In the genomic region with DNA sequence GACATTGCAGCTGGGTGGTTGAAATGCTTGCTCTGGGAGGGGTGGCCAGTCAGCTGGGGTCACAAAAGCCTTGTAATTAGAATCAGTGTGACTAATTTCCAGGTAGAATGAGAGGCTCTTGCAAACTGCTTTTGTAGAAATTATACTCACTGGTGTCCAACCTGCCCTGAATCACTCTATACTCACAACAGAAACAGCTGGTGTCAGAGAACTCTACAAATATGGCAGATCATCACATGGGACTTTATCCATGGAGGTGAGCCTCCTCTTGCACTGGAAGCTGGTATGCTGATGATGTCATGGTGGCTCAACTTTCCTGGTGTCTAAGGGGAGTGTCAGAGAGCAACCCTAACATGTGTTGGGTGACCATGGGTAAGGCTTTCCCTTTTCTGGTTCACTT, we compare ENCODE assay signal across 1 cellular context.
A peak's percentile ranks its signal among the peaks of the same experiment; 100 is the strongest.
TF ChIP-seq lines count a peak whose summit lies in the region.

No MANE protein-coding gene starts in this region.

TF ChIP-seq in HEK293, 187 proteins besides CTCF, POLR2A, EP300 and RAD21:
- TF ChIP-seq, protein P1, sequence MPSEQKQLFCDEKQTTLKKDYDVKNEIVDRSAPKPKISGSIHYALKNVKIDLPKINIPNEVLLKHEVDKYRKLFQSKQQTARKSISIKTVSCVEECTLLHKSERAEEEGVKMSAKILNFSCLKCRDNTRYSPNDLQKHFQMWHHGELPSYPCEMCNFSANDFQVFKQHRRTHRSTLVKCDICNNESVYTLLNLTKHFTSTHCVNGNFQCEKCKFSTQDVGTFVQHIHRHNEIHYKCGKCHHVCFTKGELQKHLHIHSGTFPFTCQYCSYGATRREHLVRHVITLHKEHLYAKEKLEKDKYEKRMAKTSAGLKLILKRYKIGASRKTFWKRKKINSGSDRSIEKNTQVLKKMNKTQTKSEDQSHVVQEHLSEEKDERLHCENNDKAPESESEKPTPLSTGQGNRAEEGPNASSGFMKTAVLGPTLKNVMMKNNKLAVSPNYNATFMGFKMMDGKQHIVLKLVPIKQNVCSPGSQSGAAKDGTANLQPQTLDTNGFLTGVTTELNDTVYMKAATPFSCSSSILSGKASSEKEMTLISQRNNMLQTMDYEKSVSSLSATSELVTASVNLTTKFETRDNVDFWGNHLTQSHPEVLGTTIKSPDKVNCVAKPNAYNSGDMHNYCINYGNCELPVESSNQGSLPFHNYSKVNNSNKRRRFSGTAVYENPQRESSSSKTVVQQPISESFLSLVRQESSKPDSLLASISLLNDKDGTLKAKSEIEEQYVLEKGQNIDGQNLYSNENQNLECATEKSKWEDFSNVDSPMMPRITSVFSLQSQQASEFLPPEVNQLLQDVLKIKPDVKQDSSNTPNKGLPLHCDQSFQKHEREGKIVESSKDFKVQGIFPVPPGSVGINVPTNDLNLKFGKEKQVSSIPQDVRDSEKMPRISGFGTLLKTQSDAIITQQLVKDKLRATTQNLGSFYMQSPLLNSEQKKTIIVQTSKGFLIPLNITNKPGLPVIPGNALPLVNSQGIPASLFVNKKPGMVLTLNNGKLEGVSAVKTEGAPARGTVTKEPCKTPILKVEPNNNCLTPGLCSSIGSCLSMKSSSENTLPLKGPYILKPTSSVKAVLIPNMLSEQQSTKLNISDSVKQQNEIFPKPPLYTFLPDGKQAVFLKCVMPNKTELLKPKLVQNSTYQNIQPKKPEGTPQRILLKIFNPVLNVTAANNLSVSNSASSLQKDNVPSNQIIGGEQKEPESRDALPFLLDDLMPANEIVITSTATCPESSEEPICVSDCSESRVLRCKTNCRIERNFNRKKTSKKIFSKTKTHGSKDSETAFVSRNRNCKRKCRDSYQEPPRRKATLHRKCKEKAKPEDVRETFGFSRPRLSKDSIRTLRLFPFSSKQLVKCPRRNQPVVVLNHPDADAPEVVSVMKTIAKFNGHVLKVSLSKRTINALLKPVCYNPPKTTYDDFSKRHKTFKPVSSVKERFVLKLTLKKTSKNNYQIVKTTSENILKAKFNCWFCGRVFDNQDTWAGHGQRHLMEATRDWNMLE (tag by site-specific recombination; conservative IDR thresholded peaks at IDR 0.05; ENCODE audit: low read depth), result no peak
- TF ChIP-seq ZNF155 (tag by site-specific recombination; IDR thresholded peaks at IDR 0.05), result no peak
- TF ChIP-seq, protein P2, sequence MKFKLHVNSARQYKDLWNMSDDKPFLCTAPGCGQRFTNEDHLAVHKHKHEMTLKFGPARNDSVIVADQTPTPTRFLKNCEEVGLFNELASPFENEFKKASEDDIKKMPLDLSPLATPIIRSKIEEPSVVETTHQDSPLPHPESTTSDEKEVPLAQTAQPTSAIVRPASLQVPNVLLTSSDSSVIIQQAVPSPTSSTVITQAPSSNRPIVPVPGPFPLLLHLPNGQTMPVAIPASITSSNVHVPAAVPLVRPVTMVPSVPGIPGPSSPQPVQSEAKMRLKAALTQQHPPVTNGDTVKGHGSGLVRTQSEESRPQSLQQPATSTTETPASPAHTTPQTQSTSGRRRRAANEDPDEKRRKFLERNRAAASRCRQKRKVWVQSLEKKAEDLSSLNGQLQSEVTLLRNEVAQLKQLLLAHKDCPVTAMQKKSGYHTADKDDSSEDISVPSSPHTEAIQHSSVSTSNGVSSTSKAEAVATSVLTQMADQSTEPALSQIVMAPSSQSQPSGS (tag by site-specific recombination; IDR thresholded peaks at IDR 0.05; ENCODE audit: low read depth), result peak; percentile 14; the same call in 1 of the 2 replicates
- TF ChIP-seq, protein P3, sequence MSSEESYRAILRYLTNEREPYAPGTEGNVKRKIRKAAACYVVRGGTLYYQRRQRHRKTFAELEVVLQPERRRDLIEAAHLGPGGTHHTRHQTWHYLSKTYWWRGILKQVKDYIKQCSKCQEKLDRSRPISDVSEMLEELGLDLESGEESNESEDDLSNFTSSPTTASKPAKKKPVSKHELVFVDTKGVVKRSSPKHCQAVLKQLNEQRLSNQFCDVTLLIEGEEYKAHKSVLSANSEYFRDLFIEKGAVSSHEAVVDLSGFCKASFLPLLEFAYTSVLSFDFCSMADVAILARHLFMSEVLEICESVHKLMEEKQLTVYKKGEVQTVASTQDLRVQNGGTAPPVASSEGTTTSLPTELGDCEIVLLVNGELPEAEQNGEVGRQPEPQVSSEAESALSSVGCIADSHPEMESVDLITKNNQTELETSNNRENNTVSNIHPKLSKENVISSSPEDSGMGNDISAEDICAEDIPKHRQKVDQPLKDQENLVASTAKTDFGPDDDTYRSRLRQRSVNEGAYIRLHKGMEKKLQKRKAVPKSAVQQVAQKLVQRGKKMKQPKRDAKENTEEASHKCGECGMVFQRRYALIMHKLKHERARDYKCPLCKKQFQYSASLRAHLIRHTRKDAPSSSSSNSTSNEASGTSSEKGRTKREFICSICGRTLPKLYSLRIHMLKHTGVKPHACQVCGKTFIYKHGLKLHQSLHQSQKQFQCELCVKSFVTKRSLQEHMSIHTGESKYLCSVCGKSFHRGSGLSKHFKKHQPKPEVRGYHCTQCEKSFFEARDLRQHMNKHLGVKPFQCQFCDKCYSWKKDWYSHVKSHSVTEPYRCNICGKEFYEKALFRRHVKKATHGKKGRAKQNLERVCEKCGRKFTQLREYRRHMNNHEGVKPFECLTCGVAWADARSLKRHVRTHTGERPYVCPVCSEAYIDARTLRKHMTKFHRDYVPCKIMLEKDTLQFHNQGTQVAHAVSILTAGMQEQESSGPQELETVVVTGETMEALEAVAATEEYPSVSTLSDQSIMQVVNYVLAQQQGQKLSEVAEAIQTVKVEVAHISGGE (tag by site-specific recombination; conservative IDR thresholded peaks at IDR 0.05; ENCODE audit: low read depth), result no peak
- TF ChIP-seq, protein P4, sequence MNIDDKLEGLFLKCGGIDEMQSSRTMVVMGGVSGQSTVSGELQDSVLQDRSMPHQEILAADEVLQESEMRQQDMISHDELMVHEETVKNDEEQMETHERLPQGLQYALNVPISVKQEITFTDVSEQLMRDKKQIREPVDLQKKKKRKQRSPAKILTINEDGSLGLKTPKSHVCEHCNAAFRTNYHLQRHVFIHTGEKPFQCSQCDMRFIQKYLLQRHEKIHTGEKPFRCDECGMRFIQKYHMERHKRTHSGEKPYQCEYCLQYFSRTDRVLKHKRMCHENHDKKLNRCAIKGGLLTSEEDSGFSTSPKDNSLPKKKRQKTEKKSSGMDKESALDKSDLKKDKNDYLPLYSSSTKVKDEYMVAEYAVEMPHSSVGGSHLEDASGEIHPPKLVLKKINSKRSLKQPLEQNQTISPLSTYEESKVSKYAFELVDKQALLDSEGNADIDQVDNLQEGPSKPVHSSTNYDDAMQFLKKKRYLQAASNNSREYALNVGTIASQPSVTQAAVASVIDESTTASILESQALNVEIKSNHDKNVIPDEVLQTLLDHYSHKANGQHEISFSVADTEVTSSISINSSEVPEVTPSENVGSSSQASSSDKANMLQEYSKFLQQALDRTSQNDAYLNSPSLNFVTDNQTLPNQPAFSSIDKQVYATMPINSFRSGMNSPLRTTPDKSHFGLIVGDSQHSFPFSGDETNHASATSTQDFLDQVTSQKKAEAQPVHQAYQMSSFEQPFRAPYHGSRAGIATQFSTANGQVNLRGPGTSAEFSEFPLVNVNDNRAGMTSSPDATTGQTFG (tag by site-specific recombination; IDR thresholded peaks at IDR 0.05; ENCODE audit: borderline replicate concordance), result no peak
TF ChIP-seq in HEK293: peak in this region for 1.
